ENCODE assay signal across 30 cellular contexts in genomic region chr16:240559-240958, GRCh38. TPM values are rescaled to one million over a fixed set of nuclear protein-coding genes. Genes with fewer than 3 reads are reported as not detected.
DNase-seq lines count a peak whose midpoint lies in the region; ATAC-seq, FAIRE-seq and TF ChIP-seq lines count a peak whose summit lies in the region.
"Had no signal": no experiment of that assay in that cellular context is flagged by ENCODE, and none has a peak within 500 bp of the region (broad histone marks: within the 10 kb centered on the region; RNA-seq: fewer than 3 reads in every experiment).

No MANE protein-coding gene starts in this region.

- peaks cover 0 to 26% (median 10%) of the 10 kb centered on the region in 11 experiments; a peak in 14 of 22 replicates for H3K36me3 ChIP-seq in BLaER1 treated with 17β-estradiol and CSF1 and Interleukin-3, amounts not matched to agents 10 nM and 100 nM
- H3K36me3 ChIP-seq in kidney (ENCODE audit: control insufficient read depth in 1 of 2, insufficient read depth in 2 of 2, low read length in 2 of 2) = no peaks in the 10 kb centered on the region
- peaks cover 0 to 2% (median 0%) of the 10 kb centered on the region in 3 donors for H3K36me3 ChIP-seq in skeletal muscle tissue (ENCODE audit: control insufficient read depth in 3 of 3, insufficient read depth in 3 of 3, low read length in 3 of 3)
- H3K36me3 ChIP-seq: colonic mucosa, tibial artery had no signal

- no peak for ATAC-seq in GM21447 (IDR thresholded peaks at IDR 0.05; ENCODE audit: unreplicated experiment)
- ATAC-seq: activated T-cell treated with anti-CD3 and anti-CD28 coated beads, Interleukin-2, amount 50 U/mL, for 4 hours; effector memory CD8-positive, alpha-beta T cell; foreskin keratinocyte; stimulated activated naive CD8-positive, alpha-beta T cell treated with anti-CD3 and anti-CD28 coated beads, Interleukin-15, Interleukin-2, amounts not matched to agents 100 U/mL and 50 U/mL, for 24 hours had no signal

- H3K27me3 ChIP-seq in BLaER1 treated with 17β-estradiol and CSF1 and Interleukin-3, amounts not matched to agents 10 nM and 100 nM = no peaks in the 10 kb centered on the region
- no peaks in the 10 kb centered on the region for H3K27me3 ChIP-seq in skeletal muscle tissue (ENCODE audit: control insufficient read depth in 3 of 3, insufficient read depth in 3 of 3, low read length in 3 of 3)
- H3K27me3 ChIP-seq: BLaER1, colonic mucosa, foreskin keratinocyte, tibial artery had no signal

- peaks cover 63 to 75% (median 69%) of the 10 kb centered on the region in 10 experiments for H3K4me1 ChIP-seq in BLaER1 treated with 17β-estradiol and CSF1 and Interleukin-3, amounts not matched to agents 10 nM and 100 nM
- H3K4me1 ChIP-seq in kidney (ENCODE audit: control insufficient read depth in 1 of 2, insufficient read depth in 1 of 2, low read depth in 1 of 2, low read length in 2 of 2) (peaks cover 0 to 4% of the 10 kb centered on the region in 2 donors), skeletal muscle tissue (ENCODE audit: control insufficient read depth in 3 of 3, insufficient read depth in 3 of 3, low read length in 3 of 3) (peaks cover 15 to 35% (median 29%) of the 10 kb centered on the region in 3 donors)
- H3K4me1 ChIP-seq: foreskin keratinocyte had no signal

- no peak for TF ChIP-seq CTCF in kidney (IDR thresholded peaks at IDR 0.05; ENCODE audit: borderline replicate concordance, extremely low read depth, insufficient read depth)

- peak; percentile 22 for DNase-seq in kidney
- DNase-seq in caudate nucleus (lab: John Stamatoyannopoulos, UW) = no peak
- DNase-seq in NAMALWA (ENCODE audit: low spot score) = no peak
- DNase-seq in NCI-H128 (lab: John Stamatoyannopoulos, UW; ENCODE audit: unreplicated experiment) = no peak
- DNase-seq: activated B cell treated with CpG ODN at 0.5 μM for 24 hours; activated CD4-positive, alpha-beta T cell treated with anti-CD3 and anti-CD28 coated beads, Interleukin-2, amount 50 U/mL, for 1 hour; activated naive CD4-positive, alpha-beta T cell treated with Interleukin-2 at 50 U/mL for 16 hours; activated T-cell treated with anti-CD3 and anti-CD28 coated beads, Interleukin-2, amount 50 U/mL, for 4 hours; colonic mucosa; effector memory CD8-positive, alpha-beta T cell; erythroblast; foreskin keratinocyte; KBM-7; NCI-H1105 treated with DMSO at 0.1 percent for 48 hours; NCI-H2081; NCI-H748 treated with DMSO at 0.1 percent for 48 hours; stimulated activated naive CD8-positive, alpha-beta T cell treated with anti-CD3 and anti-CD28 coated beads, Interleukin-15, Interleukin-2, amounts not matched to agents 100 U/mL and 50 U/mL, for 24 hours; T-helper 1 cell; tibial artery had no signal

- H3K27ac ChIP-seq in BLaER1 treated with 17β-estradiol and CSF1 and Interleukin-3, amounts not matched to agents 10 nM and 100 nM = peak overlapping the region in 9 of 11 experiments; percentile 7 to 68 (median 53); a peak in 11 of 22 replicates
- H3K27ac ChIP-seq in angular gyrus (ENCODE audit: low read depth, low read length) (peak overlapping the region; percentile 84), kidney (ENCODE audit: low read depth in 2 of 2, low read length in 2 of 2) (no peak overlapping the region), skeletal muscle tissue (ENCODE audit: low read depth, low read length) (peak overlapping the region; percentile 32), caudate nucleus (ENCODE audit: low read depth, low read length) (no peak overlapping the region)
- H3K27ac ChIP-seq: BLaER1, colonic mucosa, foreskin keratinocyte, tibial artery had no signal

- H3K4me3 ChIP-seq in BLaER1 treated with 17β-estradiol and CSF1 and Interleukin-3, amounts not matched to agents 10 nM and 100 nM = no peak overlapping the region
- H3K4me3 ChIP-seq in kidney (ENCODE audit: low read length in 2 of 2) (no peak overlapping the region), skeletal muscle tissue (ENCODE audit: low read length in 3 of 3) (no peak overlapping the region)
- H3K4me3 ChIP-seq: BLaER1, colonic mucosa, tibial artery had no signal

- FAIRE-seq in kidney (lab: Jason Lieb, UNC) = no peak
- FAIRE-seq: G401.6, HTR-8/SVneo had no signal

- intact Hi-C loops in kidney (cut with DNase I) = no loop called here

- peak overlapping the region in 5 of 11 experiments; percentile 2 to 43 (median 8); a peak in 4 of 22 replicates for H3K9ac ChIP-seq in BLaER1 treated with 17β-estradiol and CSF1 and Interleukin-3, amounts not matched to agents 10 nM and 100 nM
- H3K9ac ChIP-seq in kidney (ENCODE audit: low read length in 2 of 2) = no peak overlapping the region
- H3K9ac ChIP-seq in skeletal muscle tissue (ENCODE audit: low read depth in 1 of 3, low read length in 3 of 3) = no peak overlapping the region
- H3K9ac ChIP-seq: BLaER1 had no signal

- H3K9me3 ChIP-seq in BLaER1 treated with 17β-estradiol and CSF1 and Interleukin-3, amounts not matched to agents 10 nM and 100 nM (replicated peaks in 1 of 11) = peaks cover 0 to 9% (median 7%) of the 10 kb centered on the region in 11 experiments; a peak in 10 of 22 replicates
- no peaks in the 10 kb centered on the region for H3K9me3 ChIP-seq in kidney (ENCODE audit: control insufficient read depth in 1 of 2, low read length in 2 of 2)
- H3K9me3 ChIP-seq in skeletal muscle tissue (ENCODE audit: control insufficient read depth in 3 of 3, low read length in 3 of 3) = no peaks in the 10 kb centered on the region
- H3K9me3 ChIP-seq: colonic mucosa, tibial artery had no signal

- H4K20me1 ChIP-seq in BLaER1 treated with 17β-estradiol and CSF1 and Interleukin-3, amounts not matched to agents 10 nM and 100 nM = peaks cover 0 to 9% (median 0%) of the 10 kb centered on the region in 11 experiments; a peak in 7 of 22 replicates

- H3K4me2 ChIP-seq in BLaER1 treated with 17β-estradiol and CSF1 and Interleukin-3, amounts not matched to agents 10 nM and 100 nM = peak overlapping the region in 9 of 11 experiments; percentile 29 to 84 (median 59); a peak in 17 of 22 replicates
- H3K4me2 ChIP-seq: BLaER1 had no signal

RNA-seq across cellular contexts. Expression of gene FAM234A, which starts 5.9 kb away (rescaled TPM):
- 109 TPM for total RNA-seq in kidney
- polyA plus RNA-seq in kidney (ENCODE audit: insufficient read depth, low read depth, low replicate concordance) = 65.3 TPM
- 23.5 TPM for total RNA-seq in skeletal muscle tissue

RNA-seq across cellular contexts. Expression of gene LUC7L, which starts 11.3 kb away (rescaled TPM):
- total RNA-seq in kidney (72.0 TPM), skeletal muscle tissue (38.1 TPM)
- 56.3 TPM for polyA plus RNA-seq in kidney (ENCODE audit: insufficient read depth, low read depth, low replicate concordance)

RNA-seq across cellular contexts. Expression of gene RGS11, which starts 35.2 kb away (rescaled TPM):
- total RNA-seq in kidney = 5.9 TPM
- polyA plus RNA-seq in kidney (ENCODE audit: insufficient read depth, low read depth, low replicate concordance) = 2.5 TPM
- 0.52 TPM for total RNA-seq in skeletal muscle tissue
- total RNA-seq: activated B cell treated with CpG ODN at 0.5 μM for 24 hours, foreskin keratinocyte, mononuclear cell, RPMI7951 had no signal

RNA-seq across cellular contexts. Expression of gene ARHGDIG, which starts 39.8 kb away (rescaled TPM):
- total RNA-seq in kidney (0.88 TPM), skeletal muscle tissue (1.0 TPM)
- not detected for polyA plus RNA-seq in kidney (ENCODE audit: insufficient read depth, low read depth, low replicate concordance)
- total RNA-seq: activated B cell treated with CpG ODN at 0.5 μM for 24 hours; activated T-cell treated with anti-CD3 and anti-CD28 coated beads, Interleukin-2, amount 50 U/mL, for 4 hours; foreskin keratinocyte; MCF 10A; mononuclear cell; RPMI7951 had no signal
- polyA plus RNA-seq: foreskin keratinocyte, liver had no signal

RNA-seq across cellular contexts. Expression of gene PDIA2, which starts 42.4 kb away (rescaled TPM):
- not detected for total RNA-seq in kidney
- polyA plus RNA-seq in kidney (ENCODE audit: insufficient read depth, low read depth, low replicate concordance) = not detected
- total RNA-seq in skeletal muscle tissue = under 0.01 TPM
- total RNA-seq: activated B cell treated with CpG ODN at 0.5 μM for 24 hours; activated T-cell treated with anti-CD3 and anti-CD28 coated beads, Interleukin-2, amount 50 U/mL, for 4 hours; MCF 10A; mononuclear cell had no signal

Comparison
In these comparisons a context has a peak if more than half of its experiments do, and no peak if none do; other contexts are left out.
1. H3K27ac ChIP-seq: peak in BLaER1 treated with 17β-estradiol and CSF1 and Interleukin-3, amounts not matched to agents 10 nM and 100 nM (9 of 11), angular gyrus (single experiment) and skeletal muscle tissue (single experiment); none in kidney (0 of 2) and caudate nucleus (single experiment).